10 cellular contexts compared by ENCODE assay signal in genomic region chr6:158439255-158439654, GRCh38.
DNase-seq lines count a peak whose midpoint lies in the region; ATAC-seq and TF ChIP-seq lines count a peak whose summit lies in the region.
"Had no signal": no experiment of that assay in that cellular context is flagged by ENCODE, and none has a peak within 500 bp of the region (broad histone marks: within the 10 kb centered on the region; RNA-seq: fewer than 3 reads in every experiment).

No MANE protein-coding gene starts in this region.

- peaks cover 0 to 8% (median 0%) of the 10 kb centered on the region in 4 donors for H3K36me3 ChIP-seq in esophagus muscularis mucosa
- H3K36me3 ChIP-seq in tibial nerve, result peaks cover 0 to 17% (median 0%) of the 10 kb centered on the region in 3 donors

- H3K27ac ChIP-seq in esophagus muscularis mucosa (replicated peaks in 1 of 4) (no peak overlapping the region), tibial nerve (no peak overlapping the region)
- H3K27ac ChIP-seq: RWPE1 had no signal

- peaks cover 3 to 16% (median 11%) of the 10 kb centered on the region in 4 donors for H3K4me1 ChIP-seq in esophagus muscularis mucosa
- H3K4me1 ChIP-seq in tibial nerve, result peaks cover 0 to 8% (median 0%) of the 10 kb centered on the region in 4 donors

- no peak for TF ChIP-seq POLR2A in esophagus muscularis mucosa (IDR thresholded peaks at IDR 0.05; ENCODE audit: low read depth)
- no peak for TF ChIP-seq POLR2A in tibial nerve (IDR thresholded peaks at IDR 0.05)

- DNase-seq in esophagus muscularis mucosa (ENCODE audit: extremely low spot score) (peak; percentile 50), tibial nerve (ENCODE audit: low spot score in 2 of 2) (no peak), NCI-H2081 (lab: John Stamatoyannopoulos, UW) (no peak), NCI-H510A (lab: John Stamatoyannopoulos, UW) (no peak)
- DNase-seq in stimulated activated CD4-positive, alpha-beta T cell treated with anti-CD3 and anti-CD28 coated beads, Interleukin-15, amount 100 ng/mL, for 24 hours, result no peak
- DNase-seq: activated CD8-positive, alpha-beta memory T cell treated with anti-CD3 and anti-CD28 coated beads, Interleukin-2, amount 50 U/mL, for 48 hours had no signal

- H3K27me3 ChIP-seq in esophagus muscularis mucosa (no peaks in the 10 kb centered on the region), tibial nerve (no peaks in the 10 kb centered on the region)

- ATAC-seq in GM18868 (IDR thresholded peaks at IDR 0.05; ENCODE audit: unreplicated experiment) (peak; percentile 98), GM21786 (IDR thresholded peaks at IDR 0.05; ENCODE audit: unreplicated experiment) (peak; percentile 96), HG03460 (IDR thresholded peaks at IDR 0.05; ENCODE audit: unreplicated experiment) (peak; percentile 97)

- H3K9me3 ChIP-seq in esophagus muscularis mucosa, result no peaks in the 10 kb centered on the region
- no peaks in the 10 kb centered on the region for H3K9me3 ChIP-seq in tibial nerve

- H3K4me3 ChIP-seq in esophagus muscularis mucosa (no peak overlapping the region), tibial nerve (no peak overlapping the region)

- intact Hi-C loops in esophagus muscularis mucosa (cut with DNase I), result no loop called here

- no peak for TF ChIP-seq EP300 in esophagus muscularis mucosa (IDR thresholded peaks at IDR 0.05)
- no peak for TF ChIP-seq EP300 in tibial nerve (IDR thresholded peaks at IDR 0.05)

- TF ChIP-seq CTCF in esophagus muscularis mucosa (IDR thresholded peaks at IDR 0.05), result no peak
- no peak for TF ChIP-seq CTCF in tibial nerve (IDR thresholded peaks at IDR 0.05)
